In genomic region chr2:120562218-120563005, GRCh38 we compare ENCODE assay signal across 24 cellular contexts.
"Had no signal": no experiment of that assay in that cellular context is flagged by ENCODE, and none has a peak within 500 bp of the region (broad histone marks: within the 10 kb centered on the region; RNA-seq: fewer than 3 reads in every experiment).

No MANE protein-coding gene starts in this region.

- H3K27ac Mint-ChIP-seq: activated CD8-positive, alpha-beta T cell treated with anti-CD3 and anti-CD28 coated beads, Interleukin-2, amount 10 ng/mL, durations not matched to agents 7 days and 5 days; activated naive CD8-positive, alpha-beta T cell treated with anti-CD3 and anti-CD28 coated beads, Interleukin-2, amount 10 ng/mL, durations not matched to agents 7 days and 5 days; T-helper 17 cell; WTC11 had no signal

- H3K36me3 ChIP-seq: adrenal gland, ascending aorta, cardiac muscle cell, Peyer's patch had no signal

- DNase-seq: activated CD4-positive, alpha-beta T cell treated with anti-CD3 and anti-CD28 coated beads for 48 hours; activated CD4-positive, alpha-beta T cell treated with anti-CD3 and anti-CD28 coated beads, Interleukin-2, amount 50 U/mL, for 4 hours; activated CD4-positive, CD25-positive, alpha-beta regulatory T cell treated with anti-CD3 and anti-CD28 coated beads, Interleukin-2, amount 50 U/mL, for 72 hours; activated CD8-positive, alpha-beta memory T cell treated with anti-CD3 and anti-CD28 coated beads, Interleukin-2, amount 50 U/mL, for 48 hours; activated CD8-positive, alpha-beta T cell treated with anti-CD3 and anti-CD28 coated beads, Interleukin-2, amount 10 ng/mL, durations not matched to agents 7 days and 5 days; activated naive CD4-positive, alpha-beta T cell treated with anti-CD3 and anti-CD28 coated beads, Interleukin-2, amount 50 U/mL, for 16 hours; activated naive CD8-positive, alpha-beta T cell treated with anti-CD3 and anti-CD28 coated beads, Interleukin-2, amount 10 ng/mL, durations not matched to agents 7 days and 5 days; activated T-cell treated with anti-CD3 and anti-CD28 coated beads, Interleukin-2, amount 50 U/mL, for 1 hour; adrenal gland; MM.1S; NCI-H1105; NCI-H1436 treated with DMSO at 0.1 percent for 48 hours; NCI-H187; NCI-H2081; NCI-H510A treated with DMSO at 0.1 percent for 48 hours; SHP77; T-helper 17 cell; T-helper 9 cell had no signal

- H3K4me3 ChIP-seq: adrenal gland, ascending aorta, cardiac muscle cell, Peyer's patch had no signal

- H3K27ac ChIP-seq: adrenal gland, ascending aorta, cardiac muscle cell, Peyer's patch, RWPE1 had no signal

- H3K4me1 Mint-ChIP-seq: activated naive CD8-positive, alpha-beta T cell treated with anti-CD3 and anti-CD28 coated beads, Interleukin-2, amount 10 ng/mL, durations not matched to agents 7 days and 5 days; T-helper 17 cell had no signal

- ATAC-seq: activated CD8-positive, alpha-beta T cell treated with anti-CD3 and anti-CD28 coated beads, Interleukin-2, amount 10 ng/mL, durations not matched to agents 7 days and 5 days; T-helper 17 cell; WTC11 had no signal

- H3K4me3 Mint-ChIP-seq: activated CD8-positive, alpha-beta T cell treated with anti-CD3 and anti-CD28 coated beads, Interleukin-2, amount 10 ng/mL, durations not matched to agents 7 days and 5 days; activated naive CD8-positive, alpha-beta T cell treated with anti-CD3 and anti-CD28 coated beads, Interleukin-2, amount 10 ng/mL, durations not matched to agents 7 days and 5 days; brain; T-helper 17 cell; WTC11 had no signal

- H3K27me3 Mint-ChIP-seq: activated naive CD8-positive, alpha-beta T cell treated with anti-CD3 and anti-CD28 coated beads, Interleukin-2, amount 10 ng/mL, durations not matched to agents 7 days and 5 days had no signal

- H3K9me3 ChIP-seq: adrenal gland, ascending aorta, Peyer's patch had no signal

- H3K36me3 Mint-ChIP-seq: activated naive CD8-positive, alpha-beta T cell treated with anti-CD3 and anti-CD28 coated beads, Interleukin-2, amount 10 ng/mL, durations not matched to agents 7 days and 5 days; brain; WTC11 had no signal

- H3K27me3 ChIP-seq: adrenal gland, ascending aorta, Peyer's patch had no signal

- H3K9me3 Mint-ChIP-seq: activated naive CD8-positive, alpha-beta T cell treated with anti-CD3 and anti-CD28 coated beads, Interleukin-2, amount 10 ng/mL, durations not matched to agents 7 days and 5 days; WTC11 had no signal
